In genomic region chr17:73613947-73614655, GRCh38 we compare ENCODE assay signal across 20 cellular contexts. TPM values are rescaled to one million over a fixed set of nuclear protein-coding genes. Genes with fewer than 3 reads are reported as not detected.
DNase-seq lines count a peak whose midpoint lies in the region; ATAC-seq and TF ChIP-seq lines count a peak whose summit lies in the region.
"Had no signal": no experiment of that assay in that cellular context is flagged by ENCODE, and none has a peak within 500 bp of the region (broad histone marks: within the 10 kb centered on the region; RNA-seq: fewer than 3 reads in every experiment).

No MANE protein-coding gene starts in this region.

- peak; percentile 25 for DNase-seq in NCI-H2227 (lab: John Stamatoyannopoulos, UW; ENCODE audit: unreplicated experiment)
- DNase-seq in NCI-H2227 treated with DMSO at 0.1 percent for 48 hours (lab: John Stamatoyannopoulos, UW) = no peak
- peak; percentile 80 for DNase-seq in islet precursor cell
- no peak for DNase-seq in smooth muscle cell (lab: John Stamatoyannopoulos, UW; ENCODE audit: unreplicated experiment)
- DNase-seq in NCI-H1417 treated with DMSO at 0.1 percent for 48 hours (lab: John Stamatoyannopoulos, UW) = no peak
- no peak for DNase-seq in activated CD4-positive, alpha-beta memory T cell treated with anti-CD3 and anti-CD28 coated beads for 36 hours
- DNase-seq: activated CD4-positive, alpha-beta T cell treated with anti-CD3 and anti-CD28 coated beads for 1 hour; amniotic stem cell; CD8-positive, alpha-beta memory T cell; GF-D8; MM.1S; naive thymus-derived CD4-positive, alpha-beta T cell; NCI-H2171; small intestine; T-helper 17 cell had no signal

- no peak for ATAC-seq in HG03175 (IDR thresholded peaks at IDR 0.05; ENCODE audit: unreplicated experiment)
- ATAC-seq: naive thymus-derived CD4-positive, alpha-beta T cell; Panc1; T-helper 17 cell had no signal

- H3K36me3 Mint-ChIP-seq in brain = peaks cover 9% of the 10 kb centered on the region
- H3K36me3 Mint-ChIP-seq in activated CD4-positive, alpha-beta memory T cell treated with anti-CD3 and anti-CD28 coated beads for 36 hours = no peaks in the 10 kb centered on the region

- intact Hi-C loops in activated CD4-positive, alpha-beta memory T cell treated with anti-CD3 and anti-CD28 coated beads for 36 hours (cut with micrococcal nuclease) = no loop called here

- no peaks in the 10 kb centered on the region for H4K20me1 ChIP-seq in smooth muscle cell (ENCODE audit: low read depth)

- H3K27me3 Mint-ChIP-seq in brain = no peaks in the 10 kb centered on the region
- no peaks in the 10 kb centered on the region for H3K27me3 Mint-ChIP-seq in activated CD4-positive, alpha-beta memory T cell treated with anti-CD3 and anti-CD28 coated beads for 36 hours

- no peak for TF ChIP-seq CTCF in brain (conservative IDR thresholded peaks at IDR 0.05)
- TF ChIP-seq CTCF in smooth muscle cell (IDR thresholded peaks at IDR 0.05; ENCODE audit: borderline replicate concordance, insufficient read depth, poor library complexity, severe bottlenecking) = no peak

- peaks cover 3% of the 10 kb centered on the region for H3K79me2 ChIP-seq in smooth muscle cell (ENCODE audit: low read depth)

- WGBS in smooth muscle cell (ENCODE audit: low lambda C conversion rate) = 53% methylated on average over 10 of the region's 12 CpGs

- H3K9me3 Mint-ChIP-seq in brain = peaks cover under 1 to 12% (median 6%) of the 10 kb centered on the region in 5 experiments
- H3K9me3 Mint-ChIP-seq in activated CD4-positive, alpha-beta memory T cell treated with anti-CD3 and anti-CD28 coated beads for 36 hours = peaks cover 7% of the 10 kb centered on the region

- H3K27ac ChIP-seq in smooth muscle cell (ENCODE audit: low read depth) = peak overlapping the region; percentile 92
- H3K27ac ChIP-seq: 22Rv1 had no signal

- peaks cover 95% of the 10 kb centered on the region for H3K4me1 Mint-ChIP-seq in brain
- H3K4me1 Mint-ChIP-seq in activated CD4-positive, alpha-beta memory T cell treated with anti-CD3 and anti-CD28 coated beads for 36 hours (ENCODE audit: low read depth) = no peaks in the 10 kb centered on the region
- H3K4me1 Mint-ChIP-seq: CD8-positive, alpha-beta memory T cell had no signal

- no peaks in the 10 kb centered on the region for H3K9me3 ChIP-seq in smooth muscle cell (replicated peaks; ENCODE audit: low read depth)

- peak overlapping the region; percentile 61 for H3K4me2 ChIP-seq in smooth muscle cell

- CTCF ChIA-PET in activated CD4-positive, alpha-beta memory T cell treated with anti-CD3 and anti-CD28 coated beads for 36 hours (lab: Charles Lee) = no interaction called here

- no peaks in the 10 kb centered on the region for H3K27me3 ChIP-seq in smooth muscle cell (ENCODE audit: low read depth)

- H3K4me3 ChIP-seq in smooth muscle cell = no peak overlapping the region

- H3K4me3 Mint-ChIP-seq in brain = peak overlapping the region; percentile 57 to 77 (median 73)
- no peak overlapping the region for H3K4me3 Mint-ChIP-seq in activated CD4-positive, alpha-beta memory T cell treated with anti-CD3 and anti-CD28 coated beads for 36 hours
- H3K4me3 Mint-ChIP-seq: CD8-positive, alpha-beta memory T cell; naive thymus-derived CD4-positive, alpha-beta T cell; T-helper 17 cell had no signal

- no peak overlapping the region for H2AFZ ChIP-seq in smooth muscle cell (ENCODE audit: low read depth)

- H3F3A ChIP-seq in smooth muscle cell (ENCODE audit: low read depth) = peaks cover 11% of the 10 kb centered on the region

- H3K36me3 ChIP-seq in smooth muscle cell (ENCODE audit: low read depth) = no peaks in the 10 kb centered on the region

- H3K9ac ChIP-seq in smooth muscle cell (ENCODE audit: low read depth) = peak overlapping the region; percentile 84

- POLR2A ChIA-PET in activated CD4-positive, alpha-beta memory T cell treated with anti-CD3 and anti-CD28 coated beads for 36 hours (lab: Charles Lee) = no interaction called here

- H3K27ac Mint-ChIP-seq in brain = peak overlapping the region; percentile 85 to 100 (median 95)
- no peak overlapping the region for H3K27ac Mint-ChIP-seq in activated CD4-positive, alpha-beta memory T cell treated with anti-CD3 and anti-CD28 coated beads for 36 hours
- H3K27ac Mint-ChIP-seq: CD8-positive, alpha-beta memory T cell; naive thymus-derived CD4-positive, alpha-beta T cell; T-helper 17 cell had no signal

- H3K4me1 ChIP-seq in smooth muscle cell (ENCODE audit: low read depth) = peaks cover 76% of the 10 kb centered on the region

RNA-seq across cellular contexts. Expression of gene SDK2, which starts 30.1 kb away (rescaled TPM):
- polyA plus RNA-seq in brain (ENCODE audit: insufficient read depth, low read depth, low replicate concordance) (11.0 TPM), smooth muscle cell (4.6 and 5.7 TPM in 2 replicates)
- 6.5 and 7.5 TPM in 2 replicates for total RNA-seq in smooth muscle cell
- total RNA-seq in activated CD4-positive, alpha-beta memory T cell treated with anti-CD3 and anti-CD28 coated beads for 36 hours = under 1 TPM; 0.05 to 0.12 TPM
- total RNA-seq: dermis microvascular lymphatic vessel endothelial cell had no signal

Comparison
In these comparisons a context has a peak if more than half of its experiments do, and no peak if none do; other contexts are left out.
1. DNase-seq: peak in NCI-H2227 (single experiment) and islet precursor cell (single experiment); none in NCI-H2227 treated with DMSO at 0.1 percent for 48 hours (single experiment), smooth muscle cell (single experiment), NCI-H1417 treated with DMSO at 0.1 percent for 48 hours (single experiment) and activated CD4-positive, alpha-beta memory T cell treated with anti-CD3 and anti-CD28 coated beads for 36 hours (single experiment).